1 cellular context compared by ENCODE assay signal in the genomic region with DNA sequence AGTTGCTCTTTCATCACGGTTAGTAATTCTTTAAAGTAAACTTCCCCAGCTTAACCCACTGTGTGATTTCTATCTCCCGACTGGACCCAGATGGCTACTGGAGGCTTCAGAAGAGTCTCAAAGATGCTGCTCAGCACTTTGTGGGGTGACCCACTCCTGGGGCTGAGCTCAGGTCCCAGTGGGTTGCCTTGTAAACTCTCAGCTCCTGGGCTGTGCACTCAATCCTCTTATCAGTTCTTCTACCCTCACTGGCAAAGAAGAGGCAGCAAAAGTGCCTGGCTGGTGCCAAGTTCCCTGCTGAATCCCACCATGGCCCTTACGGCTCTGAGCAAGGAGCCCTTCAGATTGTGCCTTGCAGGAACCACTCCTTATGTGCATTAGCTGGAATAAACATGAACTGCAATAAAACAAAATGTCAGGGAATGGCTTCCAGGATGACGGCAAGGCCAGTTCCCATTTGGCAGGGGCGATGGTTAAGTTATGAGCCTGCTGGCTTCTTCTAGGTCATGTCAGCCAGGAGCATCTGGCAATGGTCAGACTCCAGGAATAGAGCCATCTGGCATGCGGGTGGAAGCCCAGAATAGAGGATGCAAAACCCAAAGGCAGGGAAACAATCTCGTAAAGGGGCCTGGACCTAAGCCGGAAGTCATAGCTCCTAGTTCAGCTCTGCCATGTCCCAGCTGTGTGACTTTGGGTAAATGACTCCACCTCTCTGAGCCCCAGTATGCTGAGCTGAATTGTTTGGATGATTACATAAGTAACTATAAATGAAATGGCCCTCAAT.
TF ChIP-seq lines count a peak whose summit lies in the region.

No MANE protein-coding gene starts in this region.

TF ChIP-seq in IMR-90, 13 proteins besides CTCF, POLR2A, EP300 and RAD21 (continued from another document):
- no peak for TF ChIP-seq RCOR1 (IDR thresholded peaks at IDR 0.05; ENCODE audit: insufficient replicate concordance, low read length)
- no peak for TF ChIP-seq CEBPB (IDR thresholded peaks at IDR 0.05; ENCODE audit: low read depth, low read length)
- TF ChIP-seq BHLHE40 (IDR thresholded peaks at IDR 0.05; ENCODE audit: low read depth, low read length), result no peak
- no peak for TF ChIP-seq MAFK (IDR thresholded peaks at IDR 0.05; ENCODE audit: low read depth, low read length)
- no peak for TF ChIP-seq SMC3 (IDR thresholded peaks at IDR 0.05; ENCODE audit: low read depth, low read length)
TF ChIP-seq in IMR-90: peak in this region for 0.
